8 cellular contexts compared by ENCODE assay signal in genomic region chr2:171160630-171161424, GRCh38. TPM values are rescaled to one million over a fixed set of nuclear protein-coding genes. Genes with fewer than 3 reads are reported as not detected.
DNase-seq lines count a peak whose midpoint lies in the region; ATAC-seq and TF ChIP-seq lines count a peak whose summit lies in the region.

TSS of gene TLK1 (minus strand) at chr2:171160893. CDS start at chr2:171160428, 465 bp downstream.

- H3K27me3 ChIP-seq in BLaER1 treated with 17β-estradiol and CSF1 and Interleukin-3, amounts not matched to agents 10 nM and 100 nM = no peaks in the 10 kb centered on the region
- H3K27me3 ChIP-seq in ectodermal cell (ENCODE audit: control insufficient read depth, insufficient read depth, low read length, poor library complexity, severe bottlenecking) = no peaks in the 10 kb centered on the region
- no peaks in the 10 kb centered on the region for H3K27me3 ChIP-seq in lung (ENCODE audit: control insufficient read depth, insufficient read depth)

- no peaks in the 10 kb centered on the region for H3K27me3 Mint-ChIP-seq in activated CD4-positive, alpha-beta memory T cell treated with anti-CD3 and anti-CD28 coated beads, Interleukin-2, amount 10 ng/mL, durations not matched to agents 7 days and 5 days

- peak within 1 kb of the TSS; percentile 71 to 95 (median 85) for H3K4me2 ChIP-seq in BLaER1 treated with 17β-estradiol and CSF1 and Interleukin-3, amounts not matched to agents 10 nM and 100 nM

- H4K20me1 ChIP-seq in BLaER1 treated with 17β-estradiol and CSF1 and Interleukin-3, amounts not matched to agents 10 nM and 100 nM = peaks cover 16 to 40% (median 34%) of the 10 kb centered on the region in 11 experiments; a peak in 21 of 22 replicates

- WGBS in ectodermal cell, 2 experiments = 0% methylated on average over 106 of the region's 106 CpGs
- 0 to 1% methylated on average over 23 to 106 of the region's 106 CpGs for WGBS in lung, 2 donors

- peak within 1 kb of the TSS; percentile 90 to 98 (median 95) for H3K27ac ChIP-seq in BLaER1 treated with 17β-estradiol and CSF1 and Interleukin-3, amounts not matched to agents 10 nM and 100 nM
- H3K27ac ChIP-seq in ectodermal cell (ENCODE audit: insufficient read depth, low read depth, low read length, poor library complexity, severe bottlenecking) = peak within 1 kb of the TSS; percentile 97
- peak within 1 kb of the TSS; percentile 98 to 99 for H3K27ac ChIP-seq in lung (ENCODE audit: low read depth in 1 of 2, low read length in 1 of 2)

- TF ChIP-seq CTCF in lung (IDR thresholded peaks at IDR 0.05; ENCODE audit: control extremely low read depth, extremely low read depth) = no peak

- H3K4me3 Mint-ChIP-seq in activated CD4-positive, alpha-beta memory T cell treated with anti-CD3 and anti-CD28 coated beads, Interleukin-2, amount 10 ng/mL, durations not matched to agents 7 days and 5 days = peak within 1 kb of the TSS; percentile 94

- peaks cover 30 to 50% (median 43%) of the 10 kb centered on the region in 10 experiments for H3K4me1 ChIP-seq in BLaER1 treated with 17β-estradiol and CSF1 and Interleukin-3, amounts not matched to agents 10 nM and 100 nM
- H3K4me1 ChIP-seq in ectodermal cell (ENCODE audit: control insufficient read depth, insufficient read depth, low read length) (peaks cover 6% of the 10 kb centered on the region), lung (ENCODE audit: control insufficient read depth in 2 of 2, insufficient read depth in 2 of 2, low read length in 2 of 2) (peaks cover 0 to 2% of the 10 kb centered on the region in 2 donors)

- H3K9ac ChIP-seq in BLaER1 treated with 17β-estradiol and CSF1 and Interleukin-3, amounts not matched to agents 10 nM and 100 nM = peak within 1 kb of the TSS; percentile 92 to 97 (median 96)

- peak; percentile 62 for DNase-seq in GM19240 (ENCODE audit: insufficient read length, low spot score)
- peak; percentile 91 for DNase-seq in NCI-H82 (lab: John Stamatoyannopoulos, UW)
- DNase-seq in activated CD4-positive, alpha-beta memory T cell treated with anti-CD3 and anti-CD28 coated beads, Interleukin-2, amount 10 ng/mL, durations not matched to agents 7 days and 5 days = peak; percentile 77
- DNase-seq in lung (ENCODE audit: low spot score) = peak; percentile 77
- peak; percentile 53 to 69 (median 54) for DNase-seq in stimulated activated CD4-positive, alpha-beta T cell treated with anti-CD3 and anti-CD28 coated beads, TNF-alpha, amount 100 ng/mL, for 4 hours (ENCODE audit: low read depth in 3 of 3)

- POLR2A ChIA-PET in activated CD4-positive, alpha-beta memory T cell treated with anti-CD3 and anti-CD28 coated beads, Interleukin-2, amount 10 ng/mL, durations not matched to agents 7 days and 5 days (lab: Charles Lee) = interaction anchor here (0.6 to 4.6 kb wide), 11 partner anchors 12 to 273 kb away, joined by 3 to 34 read pairs (median 4); partner anchors contain the start of genes DCAF17, GORASP2 and METTL8

- no peaks in the 10 kb centered on the region for H3K36me3 ChIP-seq in BLaER1 treated with 17β-estradiol and CSF1 and Interleukin-3, amounts not matched to agents 10 nM and 100 nM
- H3K36me3 ChIP-seq in ectodermal cell (ENCODE audit: control insufficient read depth, insufficient read depth, low read length) (no peaks in the 10 kb centered on the region), lung (ENCODE audit: control insufficient read depth in 2 of 2, insufficient read depth in 2 of 2, low read length in 2 of 2) (no peaks in the 10 kb centered on the region)

- peaks cover 7% of the 10 kb centered on the region for H3K36me3 Mint-ChIP-seq in activated CD4-positive, alpha-beta memory T cell treated with anti-CD3 and anti-CD28 coated beads, Interleukin-2, amount 10 ng/mL, durations not matched to agents 7 days and 5 days (ENCODE audit: low read depth)

- no peaks in the 10 kb centered on the region for H3K9me3 ChIP-seq in BLaER1 treated with 17β-estradiol and CSF1 and Interleukin-3, amounts not matched to agents 10 nM and 100 nM (replicated peaks in 1 of 11)
- no peaks in the 10 kb centered on the region for H3K9me3 ChIP-seq in ectodermal cell (ENCODE audit: control insufficient read depth, low read length)
- H3K9me3 ChIP-seq in lung (ENCODE audit: control insufficient read depth in 2 of 2, insufficient read depth in 1 of 2, low read length in 1 of 2) = no peaks in the 10 kb centered on the region

- peak within 1 kb of the TSS; percentile 91 for H3K27ac Mint-ChIP-seq in activated CD4-positive, alpha-beta memory T cell treated with anti-CD3 and anti-CD28 coated beads, Interleukin-2, amount 10 ng/mL, durations not matched to agents 7 days and 5 days

- H3K4me1 Mint-ChIP-seq in activated CD4-positive, alpha-beta memory T cell treated with anti-CD3 and anti-CD28 coated beads, Interleukin-2, amount 10 ng/mL, durations not matched to agents 7 days and 5 days = peaks cover 57% of the 10 kb centered on the region

- peak within 1 kb of the TSS; percentile 74 to 92 (median 86) for H3K4me3 ChIP-seq in BLaER1 treated with 17β-estradiol and CSF1 and Interleukin-3, amounts not matched to agents 10 nM and 100 nM
- peak within 1 kb of the TSS; percentile 86 for H3K4me3 ChIP-seq in ectodermal cell (ENCODE audit: insufficient read depth, low read depth, low read length)
- H3K4me3 ChIP-seq in lung = peak within 1 kb of the TSS; percentile 93

- no peaks in the 10 kb centered on the region for H3K9me3 Mint-ChIP-seq in activated CD4-positive, alpha-beta memory T cell treated with anti-CD3 and anti-CD28 coated beads, Interleukin-2, amount 10 ng/mL, durations not matched to agents 7 days and 5 days

- CTCF ChIA-PET in activated CD4-positive, alpha-beta memory T cell treated with anti-CD3 and anti-CD28 coated beads, Interleukin-2, amount 10 ng/mL, durations not matched to agents 7 days and 5 days (lab: Charles Lee) = interaction anchor here (0.6 to 4.2 kb wide), 9 partner anchors 10 to 255 kb away, joined by 3 to 36 read pairs (median 3); partner anchors contain the start of gene GORASP2

- ATAC-seq in HG03457 (IDR thresholded peaks at IDR 0.05; ENCODE audit: unreplicated experiment) (peak; percentile 53), lung (ENCODE audit: insufficient read depth, low FRiP score) (peak; percentile 80)

RNA-seq across cellular contexts. Expression of gene TLK1, which starts in this region (rescaled TPM):
- 10 to 100 TPM; 74.9 to 79.5 TPM for total RNA-seq in activated CD4-positive, alpha-beta memory T cell treated with anti-CD3 and anti-CD28 coated beads, Interleukin-2, amount 10 ng/mL, durations not matched to agents 7 days and 5 days
- polyA plus RNA-seq in ectodermal cell (2013, experiment 1 of 4) = 44.5 TPM
- polyA plus RNA-seq in ectodermal cell (2013, experiment 2 of 4) = 48.1 TPM
- 36.1 TPM for polyA plus RNA-seq in ectodermal cell (2013, experiment 3 of 4)
- polyA plus RNA-seq in ectodermal cell (2013, experiment 4 of 4) = 41.9 TPM
- 10 to 100 TPM; 42.9 to 54.4 TPM for total RNA-seq in lung
- 10 to 100 TPM in 1 of 2 donors, 1 to 10 TPM in 1; 8.5 to 11.7 TPM for polyA plus RNA-seq in lung

Comparison
In these comparisons a context has a peak if more than half of its experiments do, and no peak if none do; other contexts are left out.
1. Peak in every context shown above with its lines: DNase-seq, ATAC-seq, H3K4me3 ChIP-seq and H3K27ac ChIP-seq.